Comparison of ENCODE assay signal across 20 cellular contexts in genomic region chrX:123834116-123834515, GRCh38.
"Had no signal": no experiment of that assay in that cellular context is flagged by ENCODE, and none has a peak within 500 bp of the region (broad histone marks: within the 10 kb centered on the region; RNA-seq: fewer than 3 reads in every experiment).

No MANE protein-coding gene starts in this region.

- H3K4me3 ChIP-seq: adrenal gland, ascending aorta, cardiac muscle cell, coronary artery, dorsolateral prefrontal cortex, gastrocnemius medialis, testis, transverse colon had no signal

- DNase-seq: left cardiac atrium, left ventricle myocardium superior, occipital lobe, right cardiac atrium had no signal

- H3K36me3 Mint-ChIP-seq: activated CD4-positive, alpha-beta memory T cell treated with anti-CD3 and anti-CD28 coated beads for 36 hours; activated naive CD8-positive, alpha-beta T cell treated with anti-CD3 and anti-CD28 coated beads for 36 hours; brain; naive thymus-derived CD4-positive, alpha-beta T cell had no signal

- H3K4me3 Mint-ChIP-seq: activated CD4-positive, alpha-beta memory T cell treated with anti-CD3 and anti-CD28 coated beads for 36 hours; activated CD4-positive, alpha-beta T cell treated with anti-CD3 and anti-CD28 coated beads, Interleukin-2, amount 10 ng/mL, durations not matched to agents 24 days and 14 days; activated naive CD4-positive, alpha-beta T cell treated with anti-CD3 and anti-CD28 coated beads for 36 hours; activated naive CD8-positive, alpha-beta T cell treated with anti-CD3 and anti-CD28 coated beads for 36 hours; activated T-helper 1 cell treated with anti-CD3 and anti-CD28 coated beads, Interleukin-12 subunit alpha, Interleukin-12 subunit beta, Interleukin-2, Interleukin-4 antibody, amounts not matched to agents 30 ng/mL and 10 ng/mL and 1 ng/mL, durations not matched to agents 14 hours and 24 hours and 36 hours; neural crest cell had no signal

- H3K4me1 Mint-ChIP-seq: brain; naive thymus-derived CD4-positive, alpha-beta T cell; neural crest cell had no signal

- H3K9me3 Mint-ChIP-seq: activated CD4-positive, alpha-beta memory T cell treated with anti-CD3 and anti-CD28 coated beads for 36 hours; activated CD4-positive, alpha-beta T cell treated with anti-CD3 and anti-CD28 coated beads, Interleukin-2, amount 10 ng/mL, durations not matched to agents 24 days and 14 days; activated naive CD4-positive, alpha-beta T cell treated with anti-CD3 and anti-CD28 coated beads for 36 hours; activated naive CD8-positive, alpha-beta T cell treated with anti-CD3 and anti-CD28 coated beads for 36 hours; activated T-helper 1 cell treated with anti-CD3 and anti-CD28 coated beads, Interleukin-12 subunit alpha, Interleukin-12 subunit beta, Interleukin-2, Interleukin-4 antibody, amounts not matched to agents 30 ng/mL and 10 ng/mL and 1 ng/mL, durations not matched to agents 14 hours and 24 hours and 36 hours; naive thymus-derived CD4-positive, alpha-beta T cell had no signal

- H3K4me1 ChIP-seq: adrenal gland, gastrocnemius medialis, testis had no signal

- H3K27ac ChIP-seq: adrenal gland, ascending aorta, cardiac muscle cell, coronary artery, dorsolateral prefrontal cortex, testis, transverse colon had no signal

- H3K36me3 ChIP-seq: adrenal gland, ascending aorta, cardiac muscle cell, gastrocnemius medialis, transverse colon had no signal

- H3K27me3 Mint-ChIP-seq: activated naive CD8-positive, alpha-beta T cell treated with anti-CD3 and anti-CD28 coated beads for 36 hours had no signal

- H3K9me3 ChIP-seq: adrenal gland, ascending aorta, gastrocnemius medialis, testis, transverse colon had no signal

- H3K27ac Mint-ChIP-seq: activated CD4-positive, alpha-beta memory T cell treated with anti-CD3 and anti-CD28 coated beads for 36 hours; activated CD4-positive, alpha-beta T cell treated with anti-CD3 and anti-CD28 coated beads, Interleukin-2, amount 10 ng/mL, durations not matched to agents 24 days and 14 days; activated naive CD4-positive, alpha-beta T cell treated with anti-CD3 and anti-CD28 coated beads for 36 hours; activated naive CD8-positive, alpha-beta T cell treated with anti-CD3 and anti-CD28 coated beads for 36 hours; activated T-helper 1 cell treated with anti-CD3 and anti-CD28 coated beads, Interleukin-12 subunit alpha, Interleukin-12 subunit beta, Interleukin-2, Interleukin-4 antibody, amounts not matched to agents 30 ng/mL and 10 ng/mL and 1 ng/mL, durations not matched to agents 14 hours and 24 hours and 36 hours; brain had no signal

- H3K27me3 ChIP-seq: adrenal gland, ascending aorta, cardiac muscle cell, gastrocnemius medialis, testis, transverse colon had no signal
